8 cellular contexts compared by ENCODE assay signal in the genomic region with DNA sequence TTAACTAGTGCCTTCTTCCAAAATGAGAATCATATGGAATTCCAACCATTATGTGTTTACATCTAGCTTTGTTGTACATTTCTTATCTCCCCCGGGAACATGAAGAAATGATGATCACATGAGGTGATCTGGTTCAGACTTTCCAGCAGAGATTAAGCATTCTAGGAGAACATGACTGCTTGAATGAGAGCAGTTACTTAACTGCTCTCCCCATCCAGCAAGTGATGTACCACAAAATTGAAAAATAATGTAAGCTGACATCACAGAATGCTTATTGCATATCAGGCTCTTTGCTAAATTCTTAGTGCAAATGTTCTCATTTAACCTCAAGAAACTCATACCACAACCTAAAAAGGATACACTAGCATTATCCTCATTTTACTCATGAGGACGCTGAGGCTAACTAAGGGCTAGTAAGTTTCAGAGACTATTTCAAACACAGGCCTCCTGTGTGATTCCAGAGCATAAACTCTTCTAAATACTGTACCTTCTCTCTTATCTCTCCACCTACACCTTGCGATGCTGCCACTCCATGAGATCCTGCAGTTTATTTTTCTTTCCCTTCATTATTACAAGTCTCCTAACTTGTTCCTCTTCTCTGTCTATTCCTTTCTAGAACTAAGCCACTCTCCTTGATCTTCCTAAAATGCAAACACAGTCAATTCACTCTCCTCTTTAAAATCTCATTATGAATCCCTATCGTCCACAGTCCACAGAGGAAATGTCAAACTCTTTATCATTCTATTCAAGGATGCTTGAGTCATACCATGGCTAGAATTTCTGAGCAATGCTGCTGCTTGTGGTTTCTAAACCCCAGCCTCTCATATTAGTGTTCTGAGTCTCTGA.
DNase-seq lines count a peak whose midpoint lies in the region; ATAC-seq and TF ChIP-seq lines count a peak whose summit lies in the region.

No MANE protein-coding gene starts in this region.

- H3K9me3 ChIP-seq in endodermal cell (ENCODE audit: control insufficient read depth, low read length), result no peaks in the 10 kb centered on the region

- H3K4me1 ChIP-seq in endodermal cell (ENCODE audit: control insufficient read depth, insufficient read depth, low read length), result no peaks in the 10 kb centered on the region

- no peak overlapping the region for H3K9ac ChIP-seq in endodermal cell (ENCODE audit: extremely low read depth, low read length, poor library complexity, severe bottlenecking)

- no peaks in the 10 kb centered on the region for H3K9me3 Mint-ChIP-seq in endodermal cell

- H3K4me3 Mint-ChIP-seq in endodermal cell, result no peak overlapping the region

- peak overlapping the region; percentile 63 for H3K27ac ChIP-seq in brain microvascular endothelial cell
- no peak overlapping the region for H3K27ac ChIP-seq in endodermal cell (ENCODE audit: low read depth, low read length)

- H3K36me3 Mint-ChIP-seq in endodermal cell (ENCODE audit: low read depth), result no peaks in the 10 kb centered on the region

- DNase-seq in AG09319 (ENCODE audit: extremely low read depth, low read depth), result peak; percentile 57
- DNase-seq in brain microvascular endothelial cell, result peak; percentile 94
- DNase-seq in G401 (ENCODE audit: low spot score), result no peak
- no peak for DNase-seq in NCI-H1694 treated with DMSO at 0.1 percent for 48 hours (lab: John Stamatoyannopoulos, UW)
- no peak for DNase-seq in activated gamma-delta T cell treated with Interleukin-2 at 50 U/mL for 16 hours
- no peak for DNase-seq in endodermal cell

- H3K27me3 ChIP-seq in brain microvascular endothelial cell (replicated peaks), result no peaks in the 10 kb centered on the region
- no peaks in the 10 kb centered on the region for H3K27me3 ChIP-seq in endodermal cell (ENCODE audit: control insufficient read depth, insufficient read depth, low read length, poor library complexity, severe bottlenecking)

- H3K4me3 ChIP-seq in brain microvascular endothelial cell (ENCODE audit: low read depth, low read length) (no peak overlapping the region), endodermal cell (ENCODE audit: low read length) (no peak overlapping the region)

- peak; percentile 75 for ATAC-seq in GM19452 (IDR thresholded peaks at IDR 0.05; ENCODE audit: unreplicated experiment)
- peak; percentile 85 for ATAC-seq in HG03378 (IDR thresholded peaks at IDR 0.05; ENCODE audit: unreplicated experiment)

- WGBS in endodermal cell (ENCODE audit: insufficient coverage in 1 of 2, insufficient read length in 1 of 2), 2 experiments, result 87 to 90% methylated on average over 4 of the region's 4 CpGs

- no peak for TF ChIP-seq CTCF in AG09319 (IDR thresholded peaks at IDR 0.05; ENCODE audit: low read depth, low read length)
- TF ChIP-seq CTCF in brain microvascular endothelial cell (IDR thresholded peaks at IDR 0.05; ENCODE audit: low read depth, low read length, missing control alignments), result no peak
- TF ChIP-seq CTCF in endodermal cell (conservative IDR thresholded peaks at IDR 0.05), result no peak

- no peak overlapping the region for H3K27ac Mint-ChIP-seq in endodermal cell

- H3K4me1 Mint-ChIP-seq in endodermal cell, result no peaks in the 10 kb centered on the region

- in situ Hi-C loops in brain microvascular endothelial cell (cut with HindIII; ENCODE audit: low pct_ligation_motif_present, low sequenced_read_pairs), result no loop called here
- in situ Hi-C loops in G401 (cut with HindIII; ENCODE audit: low sequenced_read_pairs), result no loop called here

- H3K36me3 ChIP-seq in brain microvascular endothelial cell (replicated peaks) (no peaks in the 10 kb centered on the region), endodermal cell (ENCODE audit: control insufficient read depth, insufficient read depth, low read length) (no peaks in the 10 kb centered on the region)

- H3K27me3 Mint-ChIP-seq in endodermal cell (ENCODE audit: insufficient read depth), result no peaks in the 10 kb centered on the region

Comparison
In these comparisons a context has a peak if more than half of its experiments do, and no peak if none do; other contexts are left out.
1. DNase-seq: peak in AG09319 (single experiment) and brain microvascular endothelial cell (single experiment); none in G401 (single experiment), NCI-H1694 treated with DMSO at 0.1 percent for 48 hours (single experiment), activated gamma-delta T cell treated with Interleukin-2 at 50 U/mL for 16 hours (single experiment) and endodermal cell (single experiment).